9 cellular contexts compared by ENCODE assay signal in the genomic region with DNA sequence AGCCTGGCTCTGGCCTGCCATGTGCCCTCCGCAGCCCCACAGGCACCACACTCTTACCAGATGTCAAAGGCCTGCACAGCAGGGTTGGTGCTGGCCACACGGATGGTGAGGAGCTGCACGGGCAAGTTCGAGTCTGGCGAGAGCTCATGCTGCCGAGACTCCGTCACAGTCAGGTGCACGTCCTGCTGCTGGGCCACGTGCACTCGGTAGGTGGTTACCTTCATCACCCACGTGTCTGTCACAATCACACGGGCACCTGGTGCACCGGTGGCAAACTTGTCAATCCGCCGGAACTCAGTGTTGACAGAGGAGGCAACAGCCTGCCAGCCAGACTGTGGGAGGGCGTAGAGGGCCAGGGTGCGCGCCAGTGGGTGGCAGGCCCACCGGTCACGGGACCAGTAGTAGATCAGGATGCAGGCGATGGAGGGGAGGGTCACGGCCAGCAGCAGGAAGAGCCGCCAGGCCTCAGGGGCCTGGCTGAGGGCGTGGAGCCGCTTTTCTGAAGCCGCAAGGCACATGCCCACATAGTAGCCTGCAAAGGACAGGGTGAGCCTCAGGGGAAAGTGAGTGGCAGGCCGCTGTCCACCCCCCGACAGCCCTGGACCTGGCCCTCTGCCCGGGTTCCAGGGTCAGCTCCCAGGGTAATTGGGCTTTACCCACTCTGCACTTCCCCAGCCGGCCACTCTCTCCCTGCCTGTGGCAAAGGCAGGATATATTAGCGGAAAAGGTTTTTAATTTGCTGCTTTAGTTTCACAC. TPM values are rescaled to one million over a fixed set of nuclear protein-coding genes. Genes with fewer than 3 reads are reported as not detected.
DNase-seq lines count a peak whose midpoint lies in the region; TF ChIP-seq lines count a peak whose summit lies in the region.
"Had no signal": no experiment of that assay in that cellular context is flagged by ENCODE, and none has a peak within 500 bp of the region (broad histone marks: within the 10 kb centered on the region; RNA-seq: fewer than 3 reads in every experiment).

No MANE protein-coding gene starts in this region.

- WGBS in H9 (ENCODE audit: extremely low coverage, insufficient read length, low lambda C conversion rate) = no CpG with 5 or more reads among the region's 31 CpGs

- no peaks in the 10 kb centered on the region for H3K27me3 Mint-ChIP-seq in CD8-positive, alpha-beta memory T cell
- H3K27me3 Mint-ChIP-seq in H9 (ENCODE audit: low read depth) (no peaks in the 10 kb centered on the region), nephron (ENCODE audit: low read depth) (no peaks in the 10 kb centered on the region)
- no peaks in the 10 kb centered on the region for H3K27me3 Mint-ChIP-seq in activated T-helper 2 cell treated with anti-CD3 and anti-CD28 coated beads, Interferon-gamma antibody, Interleukin-2, Interleukin-4, amounts not matched to agents 10 μg/mL and 5 μg/mL and 100 μg/mL, durations not matched to agents 14 hours and 24 hours and 36 hours (ENCODE audit: low read depth)

- no peak overlapping the region for H3T11ph ChIP-seq in H9 (ENCODE audit: low read length)

- CTCF ChIA-PET in CD8-positive, alpha-beta memory T cell (lab: Charles Lee) = interaction anchor here (16.7 kb wide), 1 partner anchor 25 kb away, joined by 341 read pairs; no protein-coding TSS in a partner anchor

- H3K4me1 ChIP-seq in CD8-positive, alpha-beta memory T cell (ENCODE audit: insufficient read depth, low read length) = peaks cover 48% of the 10 kb centered on the region
- no peaks in the 10 kb centered on the region for H3K4me1 ChIP-seq in H9 (ENCODE audit: insufficient read depth, low read length)
- peaks cover 37% of the 10 kb centered on the region for H3K4me1 ChIP-seq in colonic mucosa

- H3K9me3 Mint-ChIP-seq in CD8-positive, alpha-beta memory T cell = no peaks in the 10 kb centered on the region
- no peaks in the 10 kb centered on the region for H3K9me3 Mint-ChIP-seq in H9
- H3K9me3 Mint-ChIP-seq in activated T-helper 2 cell treated with anti-CD3 and anti-CD28 coated beads, Interferon-gamma antibody, Interleukin-2, Interleukin-4, amounts not matched to agents 10 μg/mL and 5 μg/mL and 100 μg/mL, durations not matched to agents 14 hours and 24 hours and 36 hours = no peaks in the 10 kb centered on the region
- H3K9me3 Mint-ChIP-seq in nephron = no peaks in the 10 kb centered on the region

- H3K79me2 ChIP-seq in H9 (ENCODE audit: insufficient read depth, low read length) = peaks cover 16% of the 10 kb centered on the region; the same call in 1 of the 2 replicates

- H3K4ac ChIP-seq in H9 (ENCODE audit: low read depth, low read length) = no peak overlapping the region

- H4K20me1 ChIP-seq in H9 (ENCODE audit: control insufficient read depth, insufficient read depth, insufficient read length) = no peaks in the 10 kb centered on the region

- H3K23ac ChIP-seq in H9 (ENCODE audit: insufficient read length, low read depth, low read length) = no peak overlapping the region

- intact Hi-C loops in activated T-helper 2 cell treated with anti-CD3 and anti-CD28 coated beads, Interferon-gamma antibody, Interleukin-2, Interleukin-4, amounts not matched to agents 10 μg/mL and 5 μg/mL and 100 μg/mL, durations not matched to agents 14 hours and 24 hours and 36 hours (cut with micrococcal nuclease) = loop anchor here (10.0 kb wide), 2 partner anchors 747 to 1357 kb away; a partner anchor contains a TSS
- intact Hi-C loops in colonic mucosa (cut with DNase I) = no loop called here

- peaks cover 15% of the 10 kb centered on the region for H3K79me1 ChIP-seq in H9 (ENCODE audit: insufficient read depth, low read depth, low read length, poor library complexity, severe bottlenecking)

- H2AK5ac ChIP-seq in H9 (ENCODE audit: insufficient read length, low read length) = no peak overlapping the region

- H3K27me3 ChIP-seq in CD8-positive, alpha-beta memory T cell (ENCODE audit: insufficient read depth, low read length, poor library complexity, severe bottlenecking) = no peaks in the 10 kb centered on the region
- H3K27me3 ChIP-seq in H9 (ENCODE audit: insufficient read depth, low read length) (no peaks in the 10 kb centered on the region), colonic mucosa (no peaks in the 10 kb centered on the region)

- no peak overlapping the region for H3K27ac ChIP-seq in CD8-positive, alpha-beta memory T cell (ENCODE audit: low read depth, low read length)
- H3K27ac ChIP-seq in H9 (ENCODE audit: insufficient read length, low read depth, low read length) (no peak overlapping the region), colonic mucosa (no peak overlapping the region)

- no peak overlapping the region for H2BK5ac ChIP-seq in H9 (ENCODE audit: insufficient read length, low read length)

- POLR2A ChIA-PET in CD8-positive, alpha-beta memory T cell (lab: Charles Lee) = no interaction called here

- H3K36me3 ChIP-seq in CD8-positive, alpha-beta memory T cell (ENCODE audit: insufficient read depth, low read length) = no peaks in the 10 kb centered on the region
- H3K36me3 ChIP-seq in colonic mucosa = no peaks in the 10 kb centered on the region

- H3K18ac ChIP-seq in H9 (ENCODE audit: insufficient read length, low read depth, low read length) = no peak overlapping the region

- H4K91ac ChIP-seq in H9 (ENCODE audit: insufficient read length, low read depth, low read length) = no peak overlapping the region

- no peak for DNase-seq in CD8-positive, alpha-beta memory T cell
- peak; percentile 22 for DNase-seq in H9
- DNase-seq in activated T-helper 2 cell treated with anti-CD3 and anti-CD28 coated beads, Interferon-gamma antibody, Interleukin-2, Interleukin-4, amounts not matched to agents 10 μg/mL and 5 μg/mL and 100 μg/mL, durations not matched to agents 14 hours and 24 hours and 36 hours (ENCODE audit: low spot score) = no peak
- DNase-seq in inferior parietal cortex (ENCODE audit: extremely low spot score) = no peak
- no peak for DNase-seq in colonic mucosa
- DNase-seq in activated gamma-delta T cell (lab: John Stamatoyannopoulos, UW) = no peak
- no peak for DNase-seq in DMS153 treated with DMSO at 0.1 percent for 48 hours (lab: John Stamatoyannopoulos, UW; ENCODE audit: unreplicated experiment)

- no peak overlapping the region for H2BK20ac ChIP-seq in H9 (ENCODE audit: low read depth, low read length, poor library complexity, severe bottlenecking)

- H3K36me3 Mint-ChIP-seq in CD8-positive, alpha-beta memory T cell = peaks cover 0 to 32% (median 0%) of the 10 kb centered on the region in 3 donors
- H3K36me3 Mint-ChIP-seq in H9 (ENCODE audit: insufficient read depth in 1 of 3, low read depth in 3 of 3) (peaks cover 9 to 28% (median 24%) of the 10 kb centered on the region in 3 experiments), nephron (ENCODE audit: low read depth) (no peaks in the 10 kb centered on the region)
- peaks cover 56% of the 10 kb centered on the region for H3K36me3 Mint-ChIP-seq in activated T-helper 2 cell treated with anti-CD3 and anti-CD28 coated beads, Interferon-gamma antibody, Interleukin-2, Interleukin-4, amounts not matched to agents 10 μg/mL and 5 μg/mL and 100 μg/mL, durations not matched to agents 14 hours and 24 hours and 36 hours (ENCODE audit: low read depth)

- H3K4me3 Mint-ChIP-seq in CD8-positive, alpha-beta memory T cell = peak overlapping the region in 5 of 7 donors; percentile 26 to 88 (median 29)
- H3K4me3 Mint-ChIP-seq in H9 (peak overlapping the region; percentile 38 to 62; a peak in 2 of 5 replicates), nephron (peak overlapping the region; percentile 79 to 88 (median 82))
- peak overlapping the region; percentile 87 for H3K4me3 Mint-ChIP-seq in activated T-helper 2 cell treated with anti-CD3 and anti-CD28 coated beads, Interferon-gamma antibody, Interleukin-2, Interleukin-4, amounts not matched to agents 10 μg/mL and 5 μg/mL and 100 μg/mL, durations not matched to agents 14 hours and 24 hours and 36 hours (ENCODE audit: low read depth)

- H3K27ac Mint-ChIP-seq in CD8-positive, alpha-beta memory T cell = peak overlapping the region in 3 of 8 donors; percentile 25 to 79 (median 67)
- no peak overlapping the region for H3K27ac Mint-ChIP-seq in H9
- H3K27ac Mint-ChIP-seq in activated T-helper 2 cell treated with anti-CD3 and anti-CD28 coated beads, Interferon-gamma antibody, Interleukin-2, Interleukin-4, amounts not matched to agents 10 μg/mL and 5 μg/mL and 100 μg/mL, durations not matched to agents 14 hours and 24 hours and 36 hours = peak overlapping the region; percentile 71
- no peak overlapping the region for H3K27ac Mint-ChIP-seq in nephron

- H3K56ac ChIP-seq in H9 (ENCODE audit: insufficient read length, low read depth, low read length) = no peak overlapping the region

- H2BK15ac ChIP-seq in H9 (ENCODE audit: low read depth, low read length) = no peak overlapping the region

- no peak overlapping the region for H3K14ac ChIP-seq in H9 (ENCODE audit: insufficient read depth, low read length)

- H2BK12ac ChIP-seq in H9 (ENCODE audit: insufficient read length, low read depth, low read length) = no peak overlapping the region

- H3K4me3 ChIP-seq in CD8-positive, alpha-beta memory T cell (ENCODE audit: low read length) = no peak overlapping the region
- H3K4me3 ChIP-seq in colonic mucosa = no peak overlapping the region
- H3K4me3 ChIP-seq: skin epidermis had no signal

- no peak overlapping the region for H4K8ac ChIP-seq in H9 (replicated peaks; ENCODE audit: insufficient read length, low read depth, low read length)

- no peak overlapping the region for H2BK120ac ChIP-seq in H9 (ENCODE audit: low read depth, low read length, poor library complexity, severe bottlenecking)

- H3K9ac ChIP-seq in H9 (ENCODE audit: extremely low read depth, insufficient read length, low read length) (no peak overlapping the region), colonic mucosa (ENCODE audit: low read depth in 2 of 2, low read length in 2 of 2) (no peak overlapping the region)

- no peak for TF ChIP-seq CTCF in H9 (conservative IDR thresholded peaks at IDR 0.05)
- no peak for TF ChIP-seq CTCF in nephron (IDR thresholded peaks at IDR 0.05; ENCODE audit: unreplicated experiment in 3 of 3)
- no peak for TF ChIP-seq CTCF in colonic mucosa (IDR thresholded peaks at IDR 0.05)

- no peak overlapping the region for H4K5ac ChIP-seq in H9 (ENCODE audit: insufficient read length, low read depth, low read length)

- peaks cover 49 to 68% (median 51%) of the 10 kb centered on the region in 3 donors for H3K4me1 Mint-ChIP-seq in CD8-positive, alpha-beta memory T cell
- H3K4me1 Mint-ChIP-seq in H9 = peaks cover 29 to 37% of the 10 kb centered on the region in 2 experiments
- H3K4me1 Mint-ChIP-seq in activated T-helper 2 cell treated with anti-CD3 and anti-CD28 coated beads, Interferon-gamma antibody, Interleukin-2, Interleukin-4, amounts not matched to agents 10 μg/mL and 5 μg/mL and 100 μg/mL, durations not matched to agents 14 hours and 24 hours and 36 hours (ENCODE audit: low read depth) = peaks cover 43% of the 10 kb centered on the region
- H3K4me1 Mint-ChIP-seq in nephron = peaks cover 19% of the 10 kb centered on the region

- H3K4me2 ChIP-seq in H9 (ENCODE audit: insufficient read depth, insufficient read length, low read length) = no peak overlapping the region

- H3K9me3 ChIP-seq in CD8-positive, alpha-beta memory T cell (ENCODE audit: low read length) = no peaks in the 10 kb centered on the region
- H3K9me3 ChIP-seq in H9 (ENCODE audit: control insufficient read depth, low read depth, low read length) (no peaks in the 10 kb centered on the region), colonic mucosa (no peaks in the 10 kb centered on the region)

- no peak overlapping the region for H2AFZ ChIP-seq in H9 (ENCODE audit: low read length)

- peaks cover 18% of the 10 kb centered on the region for H3K23me2 ChIP-seq in H9 (ENCODE audit: insufficient read length, low read depth, low read length, poor library complexity, severe bottlenecking)

RNA-seq across cellular contexts. Expression of a gene that starts 2.9 kb away (rescaled TPM):
- 10 to 100 TPM; 27.6 to 30.6 TPM for total RNA-seq in CD8-positive, alpha-beta memory T cell
- polyA plus RNA-seq in CD8-positive, alpha-beta memory T cell = 42.1 TPM
- total RNA-seq in H9 (2021) (27.3 and 30.4 TPM in 2 replicates), colonic mucosa (10 to 100 TPM; 37.9 to 53.2 TPM)
- 23.5 and 27.1 TPM in 2 replicates for total RNA-seq in activated T-helper 2 cell treated with anti-CD3 and anti-CD28 coated beads, Interferon-gamma antibody, Interleukin-2, Interleukin-4, amounts not matched to agents 10 μg/mL and 5 μg/mL and 100 μg/mL, durations not matched to agents 14 hours and 24 hours and 36 hours

RNA-seq across cellular contexts. Expression of a gene that starts 3.0 kb away (rescaled TPM):
- 100 to 1,000 TPM; 124 to 129 TPM for total RNA-seq in CD8-positive, alpha-beta memory T cell
- 45.5 TPM for polyA plus RNA-seq in CD8-positive, alpha-beta memory T cell
- 150 and 156 TPM in 2 replicates for total RNA-seq in H9 (2021)
- total RNA-seq in activated T-helper 2 cell treated with anti-CD3 and anti-CD28 coated beads, Interferon-gamma antibody, Interleukin-2, Interleukin-4, amounts not matched to agents 10 μg/mL and 5 μg/mL and 100 μg/mL, durations not matched to agents 14 hours and 24 hours and 36 hours = 137 and 141 TPM in 2 replicates
- 10 to 100 TPM; 20.6 to 99.7 TPM for total RNA-seq in colonic mucosa

RNA-seq across cellular contexts. Expression of a gene that starts 6.2 kb away (rescaled TPM):
- total RNA-seq in CD8-positive, alpha-beta memory T cell = 100 to 1,000 TPM; 163 to 164 TPM
- polyA plus RNA-seq in CD8-positive, alpha-beta memory T cell = 71.6 TPM
- 62.7 and 67.0 TPM in 2 replicates for total RNA-seq in H9 (2021)
- 125 and 127 TPM in 2 replicates for total RNA-seq in activated T-helper 2 cell treated with anti-CD3 and anti-CD28 coated beads, Interferon-gamma antibody, Interleukin-2, Interleukin-4, amounts not matched to agents 10 μg/mL and 5 μg/mL and 100 μg/mL, durations not matched to agents 14 hours and 24 hours and 36 hours
- 10 to 100 TPM; 30.1 to 56.9 TPM for total RNA-seq in colonic mucosa

RNA-seq across cellular contexts. Expression of a gene that starts 34.2 kb away (rescaled TPM):
- total RNA-seq in CD8-positive, alpha-beta memory T cell = 1 to 10 TPM in 1 of 2 experiments, under 1 TPM in 1; 0.82 to 1.9 TPM
- polyA plus RNA-seq in CD8-positive, alpha-beta memory T cell = 1.5 TPM
- total RNA-seq in H9 (2021) (2.3 and 2.4 TPM in 2 replicates), colonic mucosa (1 to 10 TPM in 1 of 2 donors, under 1 TPM in 1; 0.86 to 1.5 TPM)
- total RNA-seq in activated T-helper 2 cell treated with anti-CD3 and anti-CD28 coated beads, Interferon-gamma antibody, Interleukin-2, Interleukin-4, amounts not matched to agents 10 μg/mL and 5 μg/mL and 100 μg/mL, durations not matched to agents 14 hours and 24 hours and 36 hours = 2.7 and 3.3 TPM in 2 replicates

Comparison
In these comparisons a context has a peak if more than half of its experiments do, and no peak if none do; other contexts are left out.
1. H3K4me3 Mint-ChIP-seq: peak in every context shown above with its lines; median percentile 87 in activated T-helper 2 cell treated with anti-CD3 and anti-CD28 coated beads, Interferon-gamma antibody, Interleukin-2, Interleukin-4, amounts not matched to agents 10 μg/mL and 5 μg/mL and 100 μg/mL, durations not matched to agents 14 hours and 24 hours and 36 hours; 82 in nephron; 50 in H9; 29 in CD8-positive, alpha-beta memory T cell.